ENCODE assay signal across 1 cellular context in genomic region chr15:84653910-84654688, GRCh38.
A peak's percentile ranks its signal among the peaks of the same experiment; 100 is the strongest.
TF ChIP-seq lines count a peak whose summit lies in the region.

TSS of gene WDR73 (minus strand) at chr15:84654283. CDS start at chr15:84654274, 9 bp downstream.

TF ChIP-seq in HepG2, 621 proteins besides CTCF, POLR2A, EP300 and RAD21 (continued from another document and continues in another):
- TF ChIP-seq ZNF230 (CRISPR knock-in tag; IDR thresholded peaks at IDR 0.05) (no peak; the same call in 1 of the 2 replicates), ZNF784 (CRISPR knock-in tag; IDR thresholded peaks at IDR 0.05; ENCODE audit: borderline replicate concordance) (peak; percentile 59), ZFP37 (CRISPR knock-in tag; IDR thresholded peaks at IDR 0.05; ENCODE audit: borderline replicate concordance) (0 out of 2 replicates have a peak, but pooled peaks have one; percentile 42), XBP1 (CRISPR knock-in tag; IDR thresholded peaks at IDR 0.05) (no peak), SIN3B (IDR thresholded peaks at IDR 0.05; ENCODE audit: low read length) (no peak; the same call in 1 of the 2 replicates), ZNF326 (CRISPR knock-in tag; IDR thresholded peaks at IDR 0.05; ENCODE audit: borderline replicate concordance) (no peak), ARNTL (CRISPR knock-in tag; IDR thresholded peaks at IDR 0.05) (no peak), ZBTB1 (CRISPR knock-in tag; IDR thresholded peaks at IDR 0.05; ENCODE audit: borderline replicate concordance) (no peak), RARA (CRISPR knock-in tag; IDR thresholded peaks at IDR 0.05) (no peak; the same call in 1 of the 2 replicates), HMGXB3 (CRISPR knock-in tag; IDR thresholded peaks at IDR 0.05; ENCODE audit: borderline replicate concordance) (peak; percentile 74; the same call in 1 of the 2 replicates), ESRRA (CRISPR knock-in tag; IDR thresholded peaks at IDR 0.05; ENCODE audit: low read depth) (no peak), HNF1A (IDR thresholded peaks at IDR 0.05; ENCODE audit: low read depth) (no peak), HNF1A (CRISPR knock-in tag; IDR thresholded peaks at IDR 0.05; ENCODE audit: borderline replicate concordance) (no peak; the same call in 1 of the 2 replicates), NFE2L1 (CRISPR knock-in tag; IDR thresholded peaks at IDR 0.05; ENCODE audit: borderline replicate concordance) (no peak), ZNF7 (CRISPR knock-in tag; IDR thresholded peaks at IDR 0.05) (no peak), TCF7 (IDR thresholded peaks at IDR 0.05; ENCODE audit: low read depth) (no peak), KDM6A (CRISPR knock-in tag; IDR thresholded peaks at IDR 0.05; ENCODE audit: low read depth) (no peak), YEATS2 (CRISPR knock-in tag; IDR thresholded peaks at IDR 0.05; ENCODE audit: borderline replicate concordance) (peak; percentile 96), MTF1 (CRISPR knock-in tag; IDR thresholded peaks at IDR 0.05) (no peak), TRIM24 (CRISPR knock-in tag; IDR thresholded peaks at IDR 0.05) (no peak), ZNF124 (CRISPR knock-in tag; IDR thresholded peaks at IDR 0.05) (no peak), HMGA1 (CRISPR knock-in tag; conservative IDR thresholded peaks at IDR 0.05) (no peak), TFAP4 (IDR thresholded peaks at IDR 0.05; ENCODE audit: borderline replicate concordance, low read depth) (no peak), CAMTA2 (CRISPR knock-in tag; IDR thresholded peaks at IDR 0.05; ENCODE audit: borderline replicate concordance) (0 out of 2 replicates have a peak, but pooled peaks have one; percentile 61), POLR2AphosphoS2 (IDR thresholded peaks at IDR 0.05; ENCODE audit: low read depth, low read length) (no peak), AFF4 (CRISPR knock-in tag; IDR thresholded peaks at IDR 0.05) (no peak), LBX2 (CRISPR knock-in tag; IDR thresholded peaks at IDR 0.05; ENCODE audit: borderline replicate concordance) (no peak), ZMYM2 (CRISPR knock-in tag; IDR thresholded peaks at IDR 0.05) (no peak), NFE2L2 (IDR thresholded peaks at IDR 0.05; ENCODE audit: low read length) (no peak), ZNF44 (CRISPR knock-in tag; IDR thresholded peaks at IDR 0.05) (no peak), SYNCRIP (IDR thresholded peaks at IDR 0.05; ENCODE audit: insufficient read depth, low read depth, low read length) (no peak), CHD2 (IDR thresholded peaks at IDR 0.05; ENCODE audit: low read depth, low read length) (peak; percentile 99), RAD51 (IDR thresholded peaks at IDR 0.05; ENCODE audit: borderline replicate concordance) (no peak), BCL3 (CRISPR knock-in tag; IDR thresholded peaks at IDR 0.05) (no peak), ZSCAN20 (CRISPR knock-in tag; IDR thresholded peaks at IDR 0.05; ENCODE audit: borderline replicate concordance) (no peak), TRAFD1 (CRISPR knock-in tag; IDR thresholded peaks at IDR 0.05; ENCODE audit: borderline replicate concordance) (no peak), ZNF570 (CRISPR knock-in tag; IDR thresholded peaks at IDR 0.05; ENCODE audit: borderline replicate concordance) (no peak), ETS1 (CRISPR knock-in tag; IDR thresholded peaks at IDR 0.05) (no peak), ZNF574 (CRISPR knock-in tag; IDR thresholded peaks at IDR 0.05) (peak; percentile 66)
